ENCODE assay signal across 8 cellular contexts in genomic region chr19:18304194-18304495, GRCh38. TPM values are rescaled to one million over a fixed set of nuclear protein-coding genes. Genes with fewer than 3 reads are reported as not detected.
A peak's percentile ranks its signal among the peaks of the same experiment; 100 is the strongest.
DNase-seq lines count a peak whose midpoint lies in the region; ATAC-seq and TF ChIP-seq lines count a peak whose summit lies in the region.

No MANE protein-coding gene starts in this region.

- H3K79me2 ChIP-seq in ACC112 (ENCODE audit: control insufficient read depth, insufficient read depth, low read length, unreplicated experiment), result no peaks in the 10 kb centered on the region

- peaks cover 27% of the 10 kb centered on the region for H3K4me1 ChIP-seq in ACC112 (ENCODE audit: control insufficient read depth, insufficient read depth, low read length, unreplicated experiment)
- peaks cover 53 to 55% of the 10 kb centered on the region in 2 donors for H3K4me1 ChIP-seq in adrenal gland (replicated peaks in 1 of 2)
- H3K4me1 ChIP-seq in lung (ENCODE audit: control insufficient read depth in 2 of 2, insufficient read depth in 2 of 2, low read length in 2 of 2), result peaks cover 0 to 28% of the 10 kb centered on the region in 2 donors
- H3K4me1 ChIP-seq in transverse colon, result peaks cover 27 to 78% (median 45%) of the 10 kb centered on the region in 4 donors

- H3K9me3 ChIP-seq in adrenal gland (replicated peaks in 1 of 3), result no peaks in the 10 kb centered on the region
- no peaks in the 10 kb centered on the region for H3K9me3 ChIP-seq in lung (ENCODE audit: control insufficient read depth in 2 of 2, insufficient read depth in 1 of 2, low read length in 1 of 2)
- no peaks in the 10 kb centered on the region for H3K9me3 ChIP-seq in transverse colon

- in situ Hi-C loops in transverse colon (cut with MboI; ENCODE audit: low pct_ligation_motif_present in 1 of 4, low pct_unique_long_range_greater_than_20kb in 1 of 4, low sequenced_read_pairs in 3 of 4), result no loop called here

- TF ChIP-seq POLR2A in adrenal gland (IDR thresholded peaks at IDR 0.05) (no peak), transverse colon (IDR thresholded peaks at IDR 0.05) (no peak)

- intact Hi-C loops in adrenal gland (cut with DNase I) (no loop called here), transverse colon (cut with DNase I; ENCODE audit: low total_unique reads) (no loop called here)

- H3K27ac ChIP-seq in ACC112 (ENCODE audit: low read depth, low read length), result peak overlapping the region; percentile 99
- H3K27ac ChIP-seq in adrenal gland, result peak overlapping the region; percentile 90 to 99 (median 98)
- peak overlapping the region; percentile 96 to 99 for H3K27ac ChIP-seq in lung (ENCODE audit: low read depth in 1 of 2, low read length in 1 of 2)
- H3K27ac ChIP-seq in transverse colon, result peak overlapping the region; percentile 93 to 98 (median 96)

- 0 to 20% (median 1%) methylated on average over 1 to 2 of the region's 2 CpGs for WGBS in adrenal gland, 4 donors
- 3 to 12% methylated on average over 2 of the region's 2 CpGs for WGBS in lung, 2 donors
- 23% methylated on average over 2 of the region's 2 CpGs; no CpG with 5 or more reads in 1 of the 2 donors for WGBS in transverse colon (ENCODE audit: low coverage in 1 of 2), 2 donors

- peaks cover 8% of the 10 kb centered on the region; the same call in 1 of the 2 replicates for H3K36me3 Mint-ChIP-seq in HFFc6 (ENCODE audit: low read depth)

- no peak overlapping the region for H2AFZ ChIP-seq in ACC112 (ENCODE audit: low read length, unreplicated experiment)

- H3K9me3 Mint-ChIP-seq in HFFc6, result 0 out of 2 replicates have a peak, but pooled peaks cover 3% of the 10 kb centered on the region

- ATAC-seq in lung (ENCODE audit: insufficient read depth, low FRiP score) (no peak), HG03432 (IDR thresholded peaks at IDR 0.05; ENCODE audit: unreplicated experiment) (no peak)

- H3K4me1 Mint-ChIP-seq in HFFc6 (ENCODE audit: low read depth), result peaks cover 39% of the 10 kb centered on the region

- peak overlapping the region; percentile 100 for H3K27ac Mint-ChIP-seq in HFFc6

- TF ChIP-seq CTCF in HFFc6 (IDR thresholded peaks at IDR 0.05) (no peak), adrenal gland (IDR thresholded peaks at IDR 0.05) (no peak), lung (IDR thresholded peaks at IDR 0.05; ENCODE audit: control extremely low read depth, extremely low read depth) (no peak), transverse colon (IDR thresholded peaks at IDR 0.05) (no peak)

- no peak for TF ChIP-seq EP300 in transverse colon (IDR thresholded peaks at IDR 0.05; ENCODE audit: low read depth)

- peak overlapping the region; percentile 73 for H3K4me3 ChIP-seq in ACC112 (ENCODE audit: low read depth, low read length)
- peak overlapping the region in 1 of 4 donors; percentile 35 for H3K4me3 ChIP-seq in adrenal gland
- H3K4me3 ChIP-seq in lung, result no peak overlapping the region
- peak overlapping the region in 2 of 4 donors; percentile 27 to 47 for H3K4me3 ChIP-seq in transverse colon

- no peaks in the 10 kb centered on the region for H3K36me3 ChIP-seq in ACC112 (ENCODE audit: insufficient read depth, low read length)
- H3K36me3 ChIP-seq in adrenal gland (replicated peaks in 1 of 2), result peaks cover 0 to 5% of the 10 kb centered on the region in 2 donors
- peaks cover 0 to 11% of the 10 kb centered on the region in 2 donors for H3K36me3 ChIP-seq in lung (ENCODE audit: control insufficient read depth in 2 of 2, insufficient read depth in 2 of 2, low read length in 2 of 2)
- H3K36me3 ChIP-seq in transverse colon, result peaks cover 0 to 7% (median 0%) of the 10 kb centered on the region in 4 donors

- H3K4me3 Mint-ChIP-seq in HFFc6, result peak overlapping the region; percentile 90

- H3K27me3 ChIP-seq in ACC112 (ENCODE audit: insufficient read depth, low read length) (no peaks in the 10 kb centered on the region), adrenal gland (no peaks in the 10 kb centered on the region), lung (ENCODE audit: control insufficient read depth, insufficient read depth) (no peaks in the 10 kb centered on the region), transverse colon (no peaks in the 10 kb centered on the region)

- no peak for DNase-seq in HFFc6
- DNase-seq in adrenal gland, result peak in 4 of 7 donors; percentile 79 to 86 (median 84)
- no peak for DNase-seq in lung (ENCODE audit: low spot score)
- no peak for DNase-seq in transverse colon
- no peak for DNase-seq in occipital lobe (lab: John Stamatoyannopoulos, UW)
- no peak for DNase-seq in RKO (ENCODE audit: low spot score)

- peaks cover 1% of the 10 kb centered on the region; the same call in 1 of the 2 replicates for H3K27me3 Mint-ChIP-seq in HFFc6 (ENCODE audit: insufficient read depth)

RNA-seq across cellular contexts. Expression of gene LSM4, which starts 18.7 kb away (rescaled TPM):
- total RNA-seq in HFFc6 (2021; fragmentation: NEBNext Ultra II Directional; extraction: Animal tissue kit (Norgen Biotek cat#: 25700)), result 100 to 1,000 TPM; 175 to 217 (median 202) TPM
- total RNA-seq in adrenal gland, result 100 to 1,000 TPM; 107 to 290 (median 161) TPM
- 100 to 1,000 TPM; 105 to 195 (median 120) TPM for polyA plus RNA-seq in adrenal gland
- total RNA-seq in lung, result 100 to 1,000 TPM in 1 of 2 donors, 10 to 100 TPM in 1; 67.7 to 114 TPM
- polyA plus RNA-seq in lung, result 100 to 1,000 TPM; 114 to 217 TPM
- total RNA-seq in transverse colon, result 100 to 1,000 TPM in 3 of 4 donors, 10 to 100 TPM in 1; 94.3 to 218 (median 175) TPM
- 72.2 TPM for total RNA-seq in occipital lobe

RNA-seq across cellular contexts. Expression of gene JUND, which starts 22.7 kb away (rescaled TPM):
- 10 to 100 TPM; 70.3 to 99.9 (median 91.7) TPM for total RNA-seq in HFFc6 (2021; fragmentation: NEBNext Ultra II Directional; extraction: Animal tissue kit (Norgen Biotek cat#: 25700))
- total RNA-seq in adrenal gland, result 100 to 1,000 TPM; 181 to 533 (median 361) TPM
- polyA plus RNA-seq in adrenal gland, result 100 to 1,000 TPM in 2 of 3 donors, 10 to 100 TPM in 1; 35.9 to 226 (median 104) TPM
- 100 to 1,000 TPM; 209 to 290 TPM for total RNA-seq in lung
- polyA plus RNA-seq in lung, result 100 to 1,000 TPM; 161 to 204 TPM
- 1,000 to 10,000 TPM in 3 of 4 donors, 100 to 1,000 TPM in 1; 714 to 2,423 (median 1,288) TPM for total RNA-seq in transverse colon
- total RNA-seq in occipital lobe, result 70.7 TPM

RNA-seq across cellular contexts. Expression of gene IQCN, which starts 29.9 kb away (rescaled TPM):
- under 1 TPM; 0.40 to 0.87 (median 0.55) TPM for total RNA-seq in HFFc6 (2021; fragmentation: NEBNext Ultra II Directional; extraction: Animal tissue kit (Norgen Biotek cat#: 25700))
- total RNA-seq in adrenal gland (1 to 10 TPM in 7 of 8 donors, under 1 TPM in 1; 0.30 to 5.4 (median 2.4) TPM), lung (1 to 10 TPM; 1.3 to 5.5 TPM), transverse colon (10 to 100 TPM in 3 of 4 donors, 1 to 10 TPM in 1; 4.8 to 49.7 (median 17.5) TPM), occipital lobe (0.47 TPM)
- polyA plus RNA-seq in adrenal gland (10 to 100 TPM in 1 of 3 donors, 1 to 10 TPM in 1, under 1 TPM in 1; 0.59 to 45.2 (median 6.0) TPM), lung (1 to 10 TPM in 1 of 2 donors, under 1 TPM in 1; 0.69 to 5.2 TPM)

RNA-seq across cellular contexts. Expression of gene PGPEP1, which starts 36.3 kb away (rescaled TPM):
- total RNA-seq in HFFc6 (2021; fragmentation: NEBNext Ultra II Directional; extraction: Animal tissue kit (Norgen Biotek cat#: 25700)), result 10 to 100 TPM; 30.5 to 54.1 (median 32.4) TPM
- 10 to 100 TPM; 31.6 to 89.2 (median 58.6) TPM for total RNA-seq in adrenal gland
- polyA plus RNA-seq in adrenal gland, result 10 to 100 TPM; 20.3 to 46.1 (median 21.1) TPM
- 10 to 100 TPM; 14.0 to 41.6 TPM for total RNA-seq in lung
- polyA plus RNA-seq in lung, result 10 to 100 TPM; 13.0 to 15.9 TPM
- total RNA-seq in transverse colon, result 100 to 1,000 TPM in 1 of 4 donors, 10 to 100 TPM in 3; 59.7 to 110 (median 73.0) TPM
- total RNA-seq in occipital lobe, result 14.2 TPM

Comparison
In these comparisons a context has a peak if more than half of its experiments do, and no peak if none do; other contexts are left out.
1. DNase-seq: peak in adrenal gland (4 of 7); none in HFFc6 (single experiment), lung (single experiment), transverse colon (single experiment), occipital lobe (single experiment) and RKO (single experiment).
2. Peak in every context shown above with its lines, with median percentiles within 50 percentile points of each other: H3K27ac ChIP-seq.